8 cellular contexts compared by ENCODE assay signal in the genomic region with DNA sequence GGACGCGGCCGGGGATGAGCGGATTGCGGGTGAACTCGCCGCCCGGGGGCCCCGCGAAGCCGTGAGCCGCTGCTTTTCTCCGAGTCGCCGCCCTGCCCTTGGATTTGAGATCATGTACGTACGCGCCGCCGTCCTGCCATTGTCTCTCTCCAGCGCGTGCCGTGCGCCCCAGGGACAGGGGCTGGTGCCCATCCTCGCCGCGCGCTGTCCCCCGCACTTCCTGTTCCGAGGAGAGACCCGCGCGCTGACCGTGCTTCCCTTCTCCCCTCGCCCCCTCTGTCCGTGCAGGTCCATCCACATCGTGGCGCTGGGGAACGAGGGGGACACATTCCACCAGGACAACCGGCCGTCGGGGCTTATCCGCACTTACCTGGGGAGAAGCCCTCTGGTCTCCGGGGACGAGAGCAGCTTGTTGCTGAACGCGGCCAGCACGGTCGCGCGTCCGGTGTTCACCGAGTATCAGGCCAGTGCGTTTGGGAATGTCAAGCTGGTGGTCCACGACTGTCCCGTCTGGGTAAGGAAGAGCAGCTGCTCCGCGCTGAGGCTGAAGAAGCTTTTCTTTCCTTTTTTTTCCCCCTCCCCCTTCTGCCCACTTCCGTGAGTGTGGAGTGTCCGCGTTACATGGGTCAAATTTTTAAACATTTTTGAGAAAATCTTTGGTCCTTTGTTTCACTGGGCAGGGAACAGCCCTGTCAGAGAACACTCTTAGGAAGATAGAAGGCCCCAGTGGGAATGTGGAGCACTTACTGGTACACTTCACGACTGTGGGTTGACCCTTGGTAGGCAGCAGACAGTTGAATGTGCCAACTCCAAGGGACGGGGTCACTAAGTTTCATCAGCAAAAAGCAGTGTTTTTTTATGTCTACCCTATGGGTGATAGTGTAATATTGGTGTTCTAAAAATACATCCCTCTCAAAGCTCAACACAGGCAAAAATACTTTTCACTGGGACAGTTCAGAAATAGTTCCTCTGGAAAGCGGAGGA. TPM values are rescaled to one million over a fixed set of nuclear protein-coding genes. Genes with fewer than 3 reads are reported as not detected.
DNase-seq lines count a peak whose midpoint lies in the region; ATAC-seq, FAIRE-seq and TF ChIP-seq lines count a peak whose summit lies in the region.

No MANE protein-coding gene starts in this region.

- no peaks in the 10 kb centered on the region for H3K36me3 ChIP-seq in CD4-positive, alpha-beta memory T cell (ENCODE audit: insufficient read depth, low read length)
- H3K36me3 ChIP-seq in mammary epithelial cell (ENCODE audit: insufficient read depth, low read length) (no peaks in the 10 kb centered on the region), kidney epithelial cell (ENCODE audit: control insufficient read depth, insufficient read depth, low read length) (no peaks in the 10 kb centered on the region)

- ATAC-seq in GM19372 (IDR thresholded peaks at IDR 0.05; ENCODE audit: low read depth, unreplicated experiment) (peak; percentile 29), HG03521 (IDR thresholded peaks at IDR 0.05; ENCODE audit: unreplicated experiment) (peak; percentile 24)

- no peak overlapping the region for H3K27ac ChIP-seq in CD4-positive, alpha-beta memory T cell (ENCODE audit: low read depth, low read length)
- H3K27ac ChIP-seq in mammary epithelial cell (ENCODE audit: insufficient read depth, low read depth, low read length): no peak overlapping the region

- H3K9me3 Mint-ChIP-seq in CD4-positive, alpha-beta memory T cell: no peaks in the 10 kb centered on the region

- peak overlapping the region; percentile 90 for H3K4me2 ChIP-seq in mammary epithelial cell (ENCODE audit: insufficient read depth, low read depth, low read length)

- no peaks in the 10 kb centered on the region for H4K20me1 ChIP-seq in mammary epithelial cell (ENCODE audit: insufficient read depth, low read length)

- TF ChIP-seq CTCF in mammary epithelial cell (conservative IDR thresholded peaks at IDR 0.05 in 1 of 2, IDR thresholded peaks at IDR 0.05 in 1 of 2; ENCODE audit: extremely low read depth in 1 of 2, insufficient read depth in 1 of 2, low read depth in 1 of 2, low read length in 2 of 2) (no peak), kidney epithelial cell (IDR thresholded peaks at IDR 0.05; ENCODE audit: insufficient read depth, low read length, poor library complexity, severe bottlenecking) (no peak), D721Med (IDR thresholded peaks at IDR 0.05; ENCODE audit: insufficient read depth, missing control alignments) (no peak)

- 15% methylated on average over 22 of the region's 64 CpGs for WGBS in mammary epithelial cell (ENCODE audit: low coverage, missing lambda C conversion rate)

- BruUV-seq in mammary epithelial cell (replicated peaks; lab: Mats Ljungman, UMichigan): no TSS peak

- no peaks in the 10 kb centered on the region for H3K9me3 ChIP-seq in CD4-positive, alpha-beta memory T cell (ENCODE audit: control insufficient read depth in 1 of 2, low read length in 2 of 2)
- no peaks in the 10 kb centered on the region for H3K9me3 ChIP-seq in mammary epithelial cell (replicated peaks; ENCODE audit: insufficient read depth, low read length)

- peak overlapping the region; percentile 79 to 87 (median 84) for H3K4me3 Mint-ChIP-seq in CD4-positive, alpha-beta memory T cell

- no peak overlapping the region for H3K27ac Mint-ChIP-seq in CD4-positive, alpha-beta memory T cell

- dilution Hi-C loops in mammary epithelial cell (cut with HindIII; ENCODE audit: low sequenced_read_pairs): no loop called here

- no peaks in the 10 kb centered on the region for H3K79me2 ChIP-seq in mammary epithelial cell (ENCODE audit: insufficient read depth, low read length)

- in situ Hi-C loops in mammary epithelial cell (cut with MboI; ENCODE audit: low sequenced_read_pairs in 2 of 2): no loop called here

- no peaks in the 10 kb centered on the region for H3K36me3 Mint-ChIP-seq in CD4-positive, alpha-beta memory T cell

- intact Hi-C loops in CD4-positive, alpha-beta memory T cell (cut with micrococcal nuclease): no loop called here
- intact Hi-C loops in mammary epithelial cell (cut with micrococcal nuclease): no loop called here

- H3K4me1 Mint-ChIP-seq in CD4-positive, alpha-beta memory T cell: peaks cover 1 to 24% (median 18%) of the 10 kb centered on the region in 4 donors

- peak in 3 of 5 donors; percentile 19 to 45 (median 34) for DNase-seq in CD4-positive, alpha-beta memory T cell
- peak; percentile 16 to 59 for DNase-seq in SW 1271 (lab: John Stamatoyannopoulos, UW)
- peak; percentile 10 for DNase-seq in mammary epithelial cell
- DNase-seq in kidney epithelial cell (ENCODE audit: low read depth): no peak
- peak; percentile 42 to 54 for DNase-seq in stimulated activated CD4-positive, alpha-beta T cell treated with anti-CD3 and anti-CD28 coated beads, Interleukin-2, amount 100 ng/mL, for 24 hours
- DNase-seq in D721Med (ENCODE audit: insufficient read length, low spot score): no peak

- H3K9ac ChIP-seq in mammary epithelial cell (ENCODE audit: insufficient read depth, low read length): no peak overlapping the region

- peak overlapping the region; percentile 69 for H2AFZ ChIP-seq in mammary epithelial cell (ENCODE audit: low read depth, low read length)

- H3K4me1 ChIP-seq in CD4-positive, alpha-beta memory T cell (ENCODE audit: insufficient read depth, low read length): peaks cover 17% of the 10 kb centered on the region
- H3K4me1 ChIP-seq in mammary epithelial cell (ENCODE audit: insufficient read depth, low read length): peaks cover 20% of the 10 kb centered on the region

- POLR2A ChIA-PET in CD4-positive, alpha-beta memory T cell (lab: Charles Lee; ENCODE audit: partially characterized antibody): no interaction called here

- H3K27me3 ChIP-seq in CD4-positive, alpha-beta memory T cell (ENCODE audit: insufficient read depth, low read length): peaks cover 17% of the 10 kb centered on the region
- peaks cover 9% of the 10 kb centered on the region for H3K27me3 ChIP-seq in mammary epithelial cell (ENCODE audit: insufficient read depth, low read length)
- H3K27me3 ChIP-seq in kidney epithelial cell (ENCODE audit: control insufficient read depth, insufficient read depth, low read length): no peaks in the 10 kb centered on the region

- no peak for FAIRE-seq in D721Med (lab: Jason Lieb, UNC)

- H3K4me3 ChIP-seq in CD4-positive, alpha-beta memory T cell (ENCODE audit: low read length in 2 of 2): peak overlapping the region in 1 of 2 donors; percentile 46
- H3K4me3 ChIP-seq in mammary epithelial cell (replicated peaks in 1 of 3; ENCODE audit: insufficient read depth in 1 of 3, low read depth in 2 of 3, low read length in 3 of 3): peak overlapping the region; percentile 43 to 69 (median 59)
- H3K4me3 ChIP-seq in kidney epithelial cell (ENCODE audit: low read depth, low read length): peak overlapping the region; percentile 57

- CTCF ChIA-PET in CD4-positive, alpha-beta memory T cell (lab: Charles Lee; ENCODE audit: partially characterized antibody): interaction anchor here (0.6 to 3.0 kb wide), 3 partner anchors 49 to 88 kb away, joined by 3 to 11 read pairs (median 10); no protein-coding TSS in a partner anchor
- CTCF ChIA-PET in mammary epithelial cell (lab: Charles Lee; ENCODE audit: low non-redundant PET): no interaction called here

- peaks cover 31 to 36% of the 10 kb centered on the region in 2 donors for H3K27me3 Mint-ChIP-seq in CD4-positive, alpha-beta memory T cell

RNA-seq across cellular contexts. Expression of a gene that starts 0.7 kb away (rescaled TPM):
- under 1 TPM; 0.32 to 0.61 TPM for total RNA-seq in CD4-positive, alpha-beta memory T cell
- polyA plus RNA-seq in CD4-positive, alpha-beta memory T cell: 1 to 10 TPM; 1.6 to 1.8 TPM
- total RNA-seq in mammary epithelial cell (10 to 100 TPM in 1 of 2 donors, under 1 TPM in 1; 0.99 to 33.2 TPM), kidney epithelial cell (68.4 and 93.5 TPM in 2 replicates)
- 0.40 TPM for polyA plus RNA-seq in mammary epithelial cell
- polyA minus RNA-seq in mammary epithelial cell: not detected

RNA-seq across cellular contexts. Expression of a gene that starts 49.1 kb away (rescaled TPM):
- not detected for total RNA-seq in CD4-positive, alpha-beta memory T cell
- polyA plus RNA-seq in CD4-positive, alpha-beta memory T cell: under 1 TPM in 1 of 2 donors, not detected in 1; 0.09 TPM
- not detected for total RNA-seq in mammary epithelial cell
- polyA plus RNA-seq in mammary epithelial cell: not detected
- polyA minus RNA-seq in mammary epithelial cell: not detected
- total RNA-seq in kidney epithelial cell: not detected in 2 replicates

Comparison
In these comparisons a context has a peak if more than half of its experiments do, and no peak if none do; other contexts are left out.
1. DNase-seq: peak in CD4-positive, alpha-beta memory T cell (3 of 5), SW 1271 (2 of 2), mammary epithelial cell (single experiment) and stimulated activated CD4-positive, alpha-beta T cell treated with anti-CD3 and anti-CD28 coated beads, Interleukin-2, amount 100 ng/mL, for 24 hours (2 of 2); none in kidney epithelial cell (single experiment) and D721Med (single experiment).